ENCODE assay signal across 2 cellular contexts in genomic region chr2:140994856-140995255, GRCh38.
TF ChIP-seq lines count a peak whose summit lies in the region.

No MANE protein-coding gene starts in this region.

TF ChIP-seq in IMR-90, 13 proteins besides CTCF, POLR2A, EP300 and RAD21 (continued from another document):
- TF ChIP-seq USF2 (IDR thresholded peaks at IDR 0.05; ENCODE audit: low read depth, low read length) = no peak
- TF ChIP-seq MXI1 (IDR thresholded peaks at IDR 0.05; ENCODE audit: borderline replicate concordance, low read depth, low read length) = no peak
- no peak for TF ChIP-seq CHD1 (IDR thresholded peaks at IDR 0.05; ENCODE audit: low read depth, low read length)
- no peak for TF ChIP-seq MAZ (IDR thresholded peaks at IDR 0.05; ENCODE audit: borderline replicate concordance, low read depth, low read length)
- TF ChIP-seq MAFK (IDR thresholded peaks at IDR 0.05; ENCODE audit: low read depth, low read length) = no peak
- no peak for TF ChIP-seq BHLHE40 (IDR thresholded peaks at IDR 0.05; ENCODE audit: low read depth, low read length)
- TF ChIP-seq RFX5 (IDR thresholded peaks at IDR 0.05; ENCODE audit: low read depth, low read length) = no peak
- TF ChIP-seq FOS (IDR thresholded peaks at IDR 0.05; ENCODE audit: low read depth, low read length) = no peak
- TF ChIP-seq SMC3 (IDR thresholded peaks at IDR 0.05; ENCODE audit: low read depth, low read length) = no peak
- no peak for TF ChIP-seq CEBPB (IDR thresholded peaks at IDR 0.05; ENCODE audit: low read depth, low read length)
TF ChIP-seq in IMR-90: peak in this region for 0.

TF ChIP-seq in SK-N-SH treated with all-trans-retinoic acid at 6 μM for 48 hours, 23 proteins besides CTCF, POLR2A, EP300 and RAD21 (continued from another document):
- TF ChIP-seq PATZ1 (CRISPR knock-in tag; IDR thresholded peaks at IDR 0.05; ENCODE audit: borderline replicate concordance) (no peak), OSR1 (CRISPR knock-in tag; IDR thresholded peaks at IDR 0.05) (no peak), TSHZ2 (CRISPR knock-in tag; IDR thresholded peaks at IDR 0.05) (no peak), CSDC2 (CRISPR knock-in tag; IDR thresholded peaks at IDR 0.05) (no peak), PPARA (CRISPR knock-in tag; IDR thresholded peaks at IDR 0.05; ENCODE audit: borderline replicate concordance) (no peak), ZFP30 (CRISPR knock-in tag; IDR thresholded peaks at IDR 0.05) (no peak), CREB5 (CRISPR knock-in tag; IDR thresholded peaks at IDR 0.05; ENCODE audit: low read depth) (no peak)
